In the genomic region with DNA sequence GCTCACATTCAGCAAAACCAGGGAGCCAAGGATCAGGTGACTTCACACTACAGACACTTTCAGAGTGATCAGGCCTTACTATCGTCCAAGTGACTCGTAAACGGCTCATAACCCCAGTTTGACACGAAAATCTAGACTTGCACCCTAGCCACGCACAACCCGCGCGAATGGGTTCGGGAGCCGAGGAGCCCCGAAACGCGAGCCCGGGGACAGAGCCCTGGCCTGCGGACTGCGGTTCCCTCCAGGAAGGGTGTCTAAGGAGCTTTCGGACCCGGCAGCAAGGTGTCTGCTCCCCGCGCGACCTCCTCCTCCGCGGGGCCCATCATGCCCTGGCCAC, we compare ENCODE assay signal across 8 cellular contexts. TPM values are rescaled to one million over a fixed set of nuclear protein-coding genes. Genes with fewer than 3 reads are reported as not detected.
DNase-seq lines count a peak whose midpoint lies in the region; ATAC-seq, FAIRE-seq and TF ChIP-seq lines count a peak whose summit lies in the region.

No MANE protein-coding gene starts in this region.

- TF ChIP-seq CTCF in HCT116 (IDR thresholded peaks at IDR 0.05 in 2 of 3, conservative IDR thresholded peaks at IDR 0.05 in 1 of 3; ENCODE audit: borderline replicate concordance in 1 of 3, insufficient read depth in 1 of 3, low read depth in 2 of 3, low read length in 2 of 3) (no peak), bronchial epithelial cell (IDR thresholded peaks at IDR 0.05; ENCODE audit: insufficient read depth, low read length, severe bottlenecking) (no peak)

- RAD21 ChIA-PET in HCT116 (lab: Charles Lee; ENCODE audit: low non-redundant PET in 1 of 2, low total read pairs in 2 of 2, uncharacterized antibody in 2 of 2, unreplicated experiment in 2 of 2) = interaction anchor here (1.0 to 1.5 kb wide), 2 partner anchors 18 to 89 kb away, joined by 3 read pairs; no protein-coding TSS in a partner anchor

- peak; percentile 85 for DNase-seq in NCI-H82 (lab: John Stamatoyannopoulos, UW)
- DNase-seq in NCI-H82 treated with DMSO at 0.1 percent for 48 hours (lab: John Stamatoyannopoulos, UW; ENCODE audit: unreplicated experiment) = no peak
- DNase-seq in HCT116 (ENCODE audit: low read depth, low spot score) = peak; percentile 53
- peak; percentile 78 for DNase-seq in M059J (ENCODE audit: low read depth)
- peak in 4 of 5 experiments; percentile 14 to 84 (median 24) for DNase-seq in T-helper 2 cell
- DNase-seq in bronchial epithelial cell (ENCODE audit: low read depth) = peak; percentile 84
- DNase-seq in islet precursor cell = peak; percentile 79
- peak; percentile 25 to 36 for DNase-seq in stimulated activated CD4-positive, alpha-beta T cell treated with anti-CD3 and anti-CD28 coated beads, Interleukin-1b, Interleukin-23, amount 100 ng/mL, for 4 hours (ENCODE audit: low read depth in 2 of 2)

- H4K20me1 ChIP-seq in HCT116 (ENCODE audit: insufficient read depth) = peaks cover 32% of the 10 kb centered on the region; the same call in 1 of the 2 replicates

- peaks cover 16 to 25% of the 10 kb centered on the region in 2 experiments for H3K4me1 ChIP-seq in HCT116 (ENCODE audit: control insufficient read depth in 1 of 2, insufficient read depth in 2 of 2, low read length in 2 of 2)

- no peak overlapping the region for H2AFZ ChIP-seq in HCT116 (ENCODE audit: low read depth, low read length, poor library complexity, severe bottlenecking)

- H3K27me3 ChIP-seq in HCT116 (ENCODE audit: insufficient read depth, low read length) = no peaks in the 10 kb centered on the region
- H3K27me3 ChIP-seq in bronchial epithelial cell (ENCODE audit: control insufficient read depth, insufficient read depth, low read length) = no peaks in the 10 kb centered on the region

- H3K9me3 ChIP-seq in HCT116 (ENCODE audit: control insufficient read depth in 1 of 2, insufficient read depth in 1 of 2, low read depth in 1 of 2, low read length in 2 of 2) = no peaks in the 10 kb centered on the region

- no peaks in the 10 kb centered on the region for H3K9me2 ChIP-seq in HCT116 (ENCODE audit: insufficient read depth)

- TF ChIP-seq RAD21 in HCT116 (IDR thresholded peaks at IDR 0.05; ENCODE audit: low read depth) = no peak

- H3K36me3 ChIP-seq in HCT116 (ENCODE audit: control insufficient read depth in 1 of 2, insufficient read depth in 2 of 2, low read length in 2 of 2) (no peaks in the 10 kb centered on the region), bronchial epithelial cell (ENCODE audit: control insufficient read depth, insufficient read depth, low read length) (no peaks in the 10 kb centered on the region)

- H3K27ac ChIP-seq in HCT116 (ENCODE audit: low read depth, low read length) = peak overlapping the region; percentile 94

- BruUV-seq in HCT116 (replicated peaks; lab: Mats Ljungman, UMichigan) = no TSS peak

- peaks cover 53% of the 10 kb centered on the region for H3K79me2 ChIP-seq in HCT116 (ENCODE audit: insufficient read depth, low read length)

- peak overlapping the region; percentile 85 to 91 for H3K4me3 ChIP-seq in HCT116 (replicated peaks in 1 of 2; ENCODE audit: low read depth in 1 of 2, low read length in 2 of 2)
- peak overlapping the region; percentile 99 for H3K4me3 ChIP-seq in bronchial epithelial cell (ENCODE audit: low read depth, low read length)

- intact Hi-C loops in HCT116 (cut with micrococcal nuclease) = no loop called here

- CTCF ChIA-PET in HCT116 (lab: Charles Lee) = interaction anchor here (0.9 to 1.6 kb wide), 6 partner anchors 10 to 132 kb away, joined by 4 to 7 read pairs (median 4); no protein-coding TSS in a partner anchor

- ATAC-seq in HCT116 = peak; percentile 33

- POLR2A ChIA-PET in HCT116 (lab: Charles Lee) = interaction anchor here (0.8 to 1.5 kb wide), 5 partner anchors 13 to 375 kb away, joined by 3 to 5 read pairs (median 3); a partner anchor contains a TSS

- FAIRE-seq in bronchial epithelial cell (lab: Jason Lieb, UNC) = no peak

- H3K4me2 ChIP-seq in HCT116 (ENCODE audit: low read length) = peak overlapping the region; percentile 97

- peak overlapping the region; percentile 95 for H3K9ac ChIP-seq in HCT116 (ENCODE audit: low read length)

- no peak for TF ChIP-seq POLR2A in HCT116 (IDR thresholded peaks at IDR 0.05; ENCODE audit: borderline replicate concordance, extremely low read depth, insufficient read depth, insufficient read length)

TF ChIP-seq in HCT116, 20 proteins besides CTCF, POLR2A, EP300 and RAD21:
- TF ChIP-seq SP1 (IDR thresholded peaks at IDR 0.05; ENCODE audit: low read depth) (no peak), SIN3A (IDR thresholded peaks at IDR 0.05; ENCODE audit: low read depth) (0 out of 2 replicates have a peak, but pooled peaks have one; percentile 12), ZNF274 (IDR thresholded peaks at IDR 0.05; ENCODE audit: low read depth, low read length) (no peak)

RNA-seq across cellular contexts. Expression of a gene that starts 0.8 kb away (rescaled TPM):
- total RNA-seq in HCT116 (2021; ENCODE audit: unreplicated experiment) (80.7 TPM), bronchial epithelial cell (139 and 163 TPM in 2 replicates)
- polyA plus RNA-seq in HCT116 (2012) = 44.3 and 49.1 TPM in 2 replicates
- total RNA-seq in M059J (2014; rRNA removed; shearing (Covaris generic)) = 30.8 and 62.7 TPM in 2 replicates
